Comparison of ENCODE assay signal across 15 cellular contexts in the genomic region with DNA sequence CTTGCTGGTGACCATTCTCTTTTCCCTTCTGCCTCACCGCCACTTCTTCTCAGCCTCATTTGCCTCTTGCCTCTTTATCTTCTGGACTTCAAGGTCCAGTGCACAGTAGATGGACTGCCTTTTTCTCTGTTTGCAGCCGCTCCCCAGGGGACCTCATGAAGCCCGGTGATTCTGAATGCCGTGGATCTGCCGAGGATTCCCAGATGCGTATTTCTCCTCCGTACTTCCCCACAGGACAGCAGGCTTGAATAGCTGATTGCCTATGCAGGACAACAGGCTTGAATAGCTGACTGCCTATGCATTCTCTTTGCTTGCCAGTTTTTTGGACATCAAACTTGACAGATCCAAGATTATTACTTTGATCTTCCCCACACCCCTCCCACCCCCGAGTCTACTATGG. TPM values are rescaled to one million over a fixed set of nuclear protein-coding genes. Genes with fewer than 3 reads are reported as not detected.
A peak's percentile ranks its signal among the peaks of the same experiment; 100 is the strongest.
DNase-seq lines count a peak whose midpoint lies in the region; ATAC-seq lines count a peak whose summit lies in the region.
"Had no signal": no experiment of that assay in that cellular context is flagged by ENCODE, and none has a peak within 500 bp of the region (broad histone marks: within the 10 kb centered on the region; RNA-seq: fewer than 3 reads in every experiment).

No MANE protein-coding gene starts in this region.

- DNase-seq in T-helper 17 cell (no peak), ecto neural progenitor cell (ENCODE audit: low spot score) (peak; percentile 52), medulla oblongata (ENCODE audit: extremely low spot score) (peak; percentile 39), NCI-H1105 treated with DMSO at 0.1 percent for 48 hours (lab: John Stamatoyannopoulos, UW) (no peak), NCI-H2081 treated with DMSO at 0.1 percent for 48 hours (lab: John Stamatoyannopoulos, UW) (no peak)
- DNase-seq: activated CD4-positive, alpha-beta memory T cell treated with anti-CD3 and anti-CD28 coated beads, Interleukin-2, amount 10 ng/mL, durations not matched to agents 7 days and 5 days; NCI-H226; spleen; stimulated activated naive CD8-positive, alpha-beta T cell treated with anti-CD3 and anti-CD28 coated beads, Interleukin-15, Interleukin-2, amounts not matched to agents 100 U/mL and 50 U/mL, for 24 hours had no signal

- H3K36me3 ChIP-seq in stomach smooth muscle (ENCODE audit: control insufficient read depth in 2 of 2, insufficient read depth in 2 of 2, low read length in 2 of 2): peaks cover 22 to 30% of the 10 kb centered on the region in 2 donors

- no peaks in the 10 kb centered on the region for H3K27me3 Mint-ChIP-seq in T-helper 17 cell
- H3K27me3 Mint-ChIP-seq: activated CD4-positive, alpha-beta memory T cell treated with anti-CD3 and anti-CD28 coated beads, Interleukin-2, amount 10 ng/mL, durations not matched to agents 7 days and 5 days had no signal

- H3K4me1 Mint-ChIP-seq in T-helper 17 cell: peaks cover 8% of the 10 kb centered on the region
- H3K4me1 Mint-ChIP-seq: activated CD4-positive, alpha-beta memory T cell treated with anti-CD3 and anti-CD28 coated beads, Interleukin-2, amount 10 ng/mL, durations not matched to agents 7 days and 5 days had no signal

- ATAC-seq in T-helper 17 cell (no peak), GM18870 (IDR thresholded peaks at IDR 0.05; ENCODE audit: unreplicated experiment) (no peak)
- ATAC-seq: stimulated activated naive CD8-positive, alpha-beta T cell treated with anti-CD3 and anti-CD28 coated beads, Interleukin-15, Interleukin-2, amounts not matched to agents 100 U/mL and 50 U/mL, for 24 hours had no signal

- H3K27ac Mint-ChIP-seq in T-helper 17 cell: peak overlapping the region; percentile 72
- H3K27ac Mint-ChIP-seq: activated CD4-positive, alpha-beta memory T cell treated with anti-CD3 and anti-CD28 coated beads, Interleukin-2, amount 10 ng/mL, durations not matched to agents 7 days and 5 days; activated T-helper 1 cell treated with anti-CD3 and anti-CD28 coated beads, Interleukin-12 subunit alpha, Interleukin-12 subunit beta, Interleukin-2, Interleukin-4 antibody, amounts not matched to agents 30 ng/mL and 10 ng/mL and 1 ng/mL, durations not matched to agents 14 hours and 24 hours and 36 hours had no signal

- H3K36me3 Mint-ChIP-seq in T-helper 17 cell (ENCODE audit: low read depth): peaks cover 16% of the 10 kb centered on the region

- no peak overlapping the region for H3K4me3 Mint-ChIP-seq in T-helper 17 cell
- H3K4me3 Mint-ChIP-seq: activated CD4-positive, alpha-beta memory T cell treated with anti-CD3 and anti-CD28 coated beads, Interleukin-2, amount 10 ng/mL, durations not matched to agents 7 days and 5 days; activated T-helper 1 cell treated with anti-CD3 and anti-CD28 coated beads, Interleukin-12 subunit alpha, Interleukin-12 subunit beta, Interleukin-2, Interleukin-4 antibody, amounts not matched to agents 30 ng/mL and 10 ng/mL and 1 ng/mL, durations not matched to agents 14 hours and 24 hours and 36 hours had no signal

- H3K9ac ChIP-seq in stomach smooth muscle (ENCODE audit: low read length in 2 of 2): no peak overlapping the region
- H3K9ac ChIP-seq: KMS-11 had no signal

- H3K27me3 ChIP-seq in stomach smooth muscle (ENCODE audit: control insufficient read depth in 1 of 2, insufficient read depth in 2 of 2, low read length in 2 of 2): no peaks in the 10 kb centered on the region
- H3K27me3 ChIP-seq: spleen had no signal

- H3K9me3 ChIP-seq in T-helper 17 cell (ENCODE audit: control insufficient read depth, low read length, poor library complexity, severe bottlenecking) (no peaks in the 10 kb centered on the region), stomach smooth muscle (ENCODE audit: control insufficient read depth in 2 of 2, low read length in 2 of 2) (no peaks in the 10 kb centered on the region)
- H3K9me3 ChIP-seq: spleen had no signal

- H3K27ac ChIP-seq in stomach smooth muscle (ENCODE audit: low read length): no peak overlapping the region
- H3K27ac ChIP-seq: HL-60, KMS-11, spleen had no signal

- H3K4me1 ChIP-seq in stomach smooth muscle (ENCODE audit: control insufficient read depth, insufficient read depth, low read length): no peaks in the 10 kb centered on the region
- H3K4me1 ChIP-seq: spleen had no signal

- H3K4me3 ChIP-seq in stomach smooth muscle (ENCODE audit: low read length in 2 of 2): peak overlapping the region; percentile 34 to 50
- H3K4me3 ChIP-seq: lung had no signal

RNA-seq across cellular contexts. Expression of gene TMEM236, which starts 38.9 kb away (rescaled TPM):
- under 1 TPM in 1 of 2 donors, not detected in 1; 0.07 TPM for total RNA-seq in T-helper 17 cell
- total RNA-seq: activated T-helper 1 cell treated with anti-CD3 and anti-CD28 coated beads, Interleukin-12 subunit alpha, Interleukin-12 subunit beta, Interleukin-2, Interleukin-4 antibody, amounts not matched to agents 30 ng/mL and 10 ng/mL and 1 ng/mL, durations not matched to agents 14 hours and 24 hours and 36 hours had no signal

Comparison
In these comparisons a context has a peak if more than half of its experiments do, and no peak if none do; other contexts are left out.
1. DNase-seq: peak in ecto neural progenitor cell (single experiment) and medulla oblongata (single experiment); none in T-helper 17 cell (0 of 3), NCI-H1105 treated with DMSO at 0.1 percent for 48 hours (single experiment) and NCI-H2081 treated with DMSO at 0.1 percent for 48 hours (single experiment).